In genomic region chr11:36376315-36376887, GRCh38 we compare ENCODE assay signal across 8 cellular contexts.
DNase-seq lines count a peak whose midpoint lies in the region; ATAC-seq and TF ChIP-seq lines count a peak whose summit lies in the region.

No MANE protein-coding gene starts in this region.

- WGBS in lung, 2 donors = 1% methylated on average over 46 of the region's 46 CpGs
- WGBS in thyroid gland, 2 donors = 1% methylated on average over 30 to 45 of the region's 46 CpGs

- BruUV-seq in PC-3 (replicated peaks; lab: Mats Ljungman, UMichigan) = no TSS peak

- H3K4me1 Mint-ChIP-seq in dendritic cell treated with granulocyte-macrophage colony-stimulating factor and Interleukin-4, amounts not matched to agents 40 ng/mL and 50 ng/mL, for 4 days (ENCODE audit: low read depth) = peaks cover 44% of the 10 kb centered on the region

- H3K36me3 Mint-ChIP-seq in dendritic cell treated with granulocyte-macrophage colony-stimulating factor and Interleukin-4, amounts not matched to agents 40 ng/mL and 50 ng/mL, for 4 days (ENCODE audit: low read depth) = no peaks in the 10 kb centered on the region

- no peak for TF ChIP-seq POLR2A in thyroid gland (IDR thresholded peaks at IDR 0.05)

- H3K27ac Mint-ChIP-seq in dendritic cell treated with granulocyte-macrophage colony-stimulating factor and Interleukin-4, amounts not matched to agents 40 ng/mL and 50 ng/mL, for 4 days = peak overlapping the region; percentile 69

- H3K79me2 ChIP-seq in PC-3 (ENCODE audit: low read length) = no peaks in the 10 kb centered on the region

- H3K4me3 ChIP-seq in PC-3 (ENCODE audit: low read length) = peak overlapping the region; percentile 44
- H3K4me3 ChIP-seq in lung = peak overlapping the region; percentile 44
- H3K4me3 ChIP-seq in thyroid gland (replicated peaks in 1 of 3) = peak overlapping the region in 2 of 3 donors; percentile 14 to 55

- H3K36me3 ChIP-seq in PC-3 (ENCODE audit: low read depth, low read length) (no peaks in the 10 kb centered on the region), lung (ENCODE audit: control insufficient read depth in 2 of 2, insufficient read depth in 2 of 2, low read length in 2 of 2) (no peaks in the 10 kb centered on the region), thyroid gland (no peaks in the 10 kb centered on the region)

- no peak overlapping the region for H3K9ac ChIP-seq in PC-3 (ENCODE audit: low read length)

- intact Hi-C loops in PC-3 (cut with micrococcal nuclease) = no loop called here
- intact Hi-C loops in dendritic cell treated with granulocyte-macrophage colony-stimulating factor and Interleukin-4, amounts not matched to agents 40 ng/mL and 50 ng/mL, for 4 days (cut with micrococcal nuclease) = loop anchor here (5.0 to 10.0 kb wide), 3 partner anchors 51 to 101 kb away; no protein-coding TSS in a partner anchor
- intact Hi-C loops in thyroid gland (cut with DNase I) = no loop called here

- H3K4me1 ChIP-seq in PC-3 (ENCODE audit: insufficient read depth, low read length) (peaks cover 10% of the 10 kb centered on the region), lung (ENCODE audit: control insufficient read depth in 2 of 2, insufficient read depth in 2 of 2, low read length in 2 of 2) (peaks cover 0 to 13% of the 10 kb centered on the region in 2 donors), thyroid gland (peaks cover 0 to 15% of the 10 kb centered on the region in 2 donors)

- no peaks in the 10 kb centered on the region for H3K27me3 ChIP-seq in PC-3 (ENCODE audit: low read length)
- no peaks in the 10 kb centered on the region for H3K27me3 ChIP-seq in lung (ENCODE audit: control insufficient read depth, insufficient read depth)
- H3K27me3 ChIP-seq in thyroid gland = no peaks in the 10 kb centered on the region

- H3K4me2 ChIP-seq in PC-3 (ENCODE audit: low read length) = peak overlapping the region; percentile 26

- H3F3A ChIP-seq in PC-3 (ENCODE audit: low read length, unreplicated experiment) = no peaks in the 10 kb centered on the region

- H3K9me3 ChIP-seq in PC-3 (ENCODE audit: low read length) = no peaks in the 10 kb centered on the region
- no peaks in the 10 kb centered on the region for H3K9me3 ChIP-seq in lung (ENCODE audit: control insufficient read depth in 2 of 2, insufficient read depth in 1 of 2, low read length in 1 of 2)
- H3K9me3 ChIP-seq in thyroid gland = no peaks in the 10 kb centered on the region

- CTCF ChIA-PET in PC-3 (lab: Charles Lee) = no interaction called here

- POLR2A ChIA-PET in PC-3 (lab: Charles Lee; ENCODE audit: unreplicated experiment) = no interaction called here

- H4K20me1 ChIP-seq in PC-3 (ENCODE audit: low read length) = no peaks in the 10 kb centered on the region

- H3K27me3 Mint-ChIP-seq in dendritic cell treated with granulocyte-macrophage colony-stimulating factor and Interleukin-4, amounts not matched to agents 40 ng/mL and 50 ng/mL, for 4 days = peaks cover 68% of the 10 kb centered on the region

- no peak overlapping the region for H2AFZ ChIP-seq in PC-3 (ENCODE audit: low read length)

- H3K9me3 Mint-ChIP-seq in dendritic cell treated with granulocyte-macrophage colony-stimulating factor and Interleukin-4, amounts not matched to agents 40 ng/mL and 50 ng/mL, for 4 days = no peaks in the 10 kb centered on the region

- no peak; the same call in 1 of the 2 replicates for ATAC-seq in PC-3
- ATAC-seq in lung (ENCODE audit: insufficient read depth, low FRiP score) = peak; percentile 30
- no peak for ATAC-seq in GM18870 (IDR thresholded peaks at IDR 0.05; ENCODE audit: unreplicated experiment)
- ATAC-seq in GM18868 (IDR thresholded peaks at IDR 0.05; ENCODE audit: unreplicated experiment) = no peak
- no peak for ATAC-seq in HG03039 (IDR thresholded peaks at IDR 0.05; ENCODE audit: unreplicated experiment)

- peak overlapping the region; percentile 76 for H3K4me3 Mint-ChIP-seq in dendritic cell treated with granulocyte-macrophage colony-stimulating factor and Interleukin-4, amounts not matched to agents 40 ng/mL and 50 ng/mL, for 4 days

- TF ChIP-seq CTCF in PC-3 (conservative IDR thresholded peaks at IDR 0.05; ENCODE audit: low read depth, low read length) = no peak
- TF ChIP-seq CTCF in lung (IDR thresholded peaks at IDR 0.05; ENCODE audit: control extremely low read depth, extremely low read depth) = no peak
- TF ChIP-seq CTCF in thyroid gland (IDR thresholded peaks at IDR 0.05) = no peak

- H3K27ac ChIP-seq in PC-3 (ENCODE audit: low read length) (no peak overlapping the region), lung (ENCODE audit: low read depth in 1 of 2, low read length in 1 of 2) (peak overlapping the region in 1 of 2 donors; percentile 66), thyroid gland (peak overlapping the region in 2 of 3 donors; percentile 20 to 52)

- no peaks in the 10 kb centered on the region for H3K9me2 ChIP-seq in PC-3 (replicated peaks; ENCODE audit: low read length)

- peak; percentile 48 for DNase-seq in GM03348 (ENCODE audit: low spot score)
- no peak for DNase-seq in PC-3
- no peak for DNase-seq in lung (ENCODE audit: low spot score)
- DNase-seq in thyroid gland = peak in 1 of 2 donors; percentile 16
